8 cellular contexts compared by ENCODE assay signal in genomic region chr6:13428528-13429405, GRCh38. TPM values are rescaled to one million over a fixed set of nuclear protein-coding genes. Genes with fewer than 3 reads are reported as not detected.
DNase-seq lines count a peak whose midpoint lies in the region; ATAC-seq and TF ChIP-seq lines count a peak whose summit lies in the region.

No MANE protein-coding gene starts in this region.

- H3K27me3 Mint-ChIP-seq in activated T-helper 17 cell treated with anti-CD3 and anti-CD28 coated beads, Interleukin-2, amount 50 U/mL, for 72 hours, result no peaks in the 10 kb centered on the region
- no peaks in the 10 kb centered on the region for H3K27me3 Mint-ChIP-seq in stimulated activated naive B cell treated with anti-CD40 and anti-IgM and Interleukin-4, amounts not matched to agents 10 μg/mL and 1 μg/mL and 100 μg/mL, for 72 hours

- no peaks in the 10 kb centered on the region for H3K9me3 ChIP-seq in right atrium auricular region
- no peaks in the 10 kb centered on the region for H3K9me3 ChIP-seq in testis

- intact Hi-C loops in Right ventricle myocardium superior (cut with DNase I) (loop anchor here (10.0 kb wide), 1 partner anchor 56 kb away; the partner anchor contains the start of gene GFOD1), testis (cut with DNase I; ENCODE audit: low total_unique reads) (no loop called here)

- TF ChIP-seq CTCF in right atrium auricular region (IDR thresholded peaks at IDR 0.05) (peak in 1 of 2 donors; percentile 2), testis (IDR thresholded peaks at IDR 0.05) (no peak)

- H3K4me1 ChIP-seq in right atrium auricular region (peaks cover 0 to 95% of the 10 kb centered on the region in 2 donors), testis (no peaks in the 10 kb centered on the region)

- H3K27ac ChIP-seq in right atrium auricular region (peak overlapping the region; percentile 78 to 91), testis (no peak overlapping the region)

- peaks cover 41% of the 10 kb centered on the region for H3K4me1 Mint-ChIP-seq in activated T-helper 17 cell treated with anti-CD3 and anti-CD28 coated beads, Interleukin-2, amount 50 U/mL, for 72 hours
- peaks cover 59 to 87% of the 10 kb centered on the region in 2 donors for H3K4me1 Mint-ChIP-seq in stimulated activated naive B cell treated with anti-CD40 and anti-IgM and Interleukin-4, amounts not matched to agents 10 μg/mL and 1 μg/mL and 100 μg/mL, for 72 hours

- H3K4me3 Mint-ChIP-seq in activated T-helper 17 cell treated with anti-CD3 and anti-CD28 coated beads, Interleukin-2, amount 50 U/mL, for 72 hours, result peak overlapping the region; percentile 57
- H3K4me3 Mint-ChIP-seq in stimulated activated naive B cell treated with anti-CD40 and anti-IgM and Interleukin-4, amounts not matched to agents 10 μg/mL and 1 μg/mL and 100 μg/mL, for 72 hours, result peak overlapping the region; percentile 64 to 70

- 81 to 90% methylated on average over 14 of the region's 14 CpGs for WGBS in testis, 2 donors

- DNase-seq in right atrium auricular region (ENCODE audit: low spot score) (no peak), Right ventricle myocardium superior (no peak), testis (no peak), ecto neural progenitor cell (ENCODE audit: low spot score) (no peak)
- DNase-seq in stimulated activated naive B cell treated with anti-CD40 and anti-IgM and Interleukin-4, amounts not matched to agents 10 μg/mL and 1 μg/mL and 100 μg/mL, for 72 hours, result no peak
- no peak for DNase-seq in stimulated activated CD4-positive, alpha-beta T cell treated with anti-CD3 and anti-CD28 coated beads, Interleukin-4, amount 100 ng/mL, for 4 hours

- ATAC-seq in Right ventricle myocardium superior (ENCODE audit: poor library complexity) (no peak), HG02973 (IDR thresholded peaks at IDR 0.05; ENCODE audit: unreplicated experiment) (peak; percentile 15)
- ATAC-seq in activated T-helper 17 cell treated with anti-CD3 and anti-CD28 coated beads, Interleukin-2, amount 50 U/mL, for 72 hours (replicated peaks), result peak; percentile 13
- ATAC-seq in stimulated activated naive B cell treated with anti-CD40 and anti-IgM and Interleukin-4, amounts not matched to agents 10 μg/mL and 1 μg/mL and 100 μg/mL, for 72 hours (replicated peaks), result peak; percentile 44 to 57

- H3K27me3 ChIP-seq in right atrium auricular region (no peaks in the 10 kb centered on the region), testis (no peaks in the 10 kb centered on the region)

- no peak for TF ChIP-seq POLR2A in testis (IDR thresholded peaks at IDR 0.05)

- H3K27ac Mint-ChIP-seq in activated T-helper 17 cell treated with anti-CD3 and anti-CD28 coated beads, Interleukin-2, amount 50 U/mL, for 72 hours, result peak overlapping the region; percentile 59
- H3K27ac Mint-ChIP-seq in stimulated activated naive B cell treated with anti-CD40 and anti-IgM and Interleukin-4, amounts not matched to agents 10 μg/mL and 1 μg/mL and 100 μg/mL, for 72 hours, result peak overlapping the region; percentile 95

- no peak overlapping the region for H3K4me3 ChIP-seq in right atrium auricular region
- H3K4me3 ChIP-seq in testis, result no peak overlapping the region

- peaks cover 4% of the 10 kb centered on the region for H3K36me3 Mint-ChIP-seq in activated T-helper 17 cell treated with anti-CD3 and anti-CD28 coated beads, Interleukin-2, amount 50 U/mL, for 72 hours (ENCODE audit: low read depth)
- peaks cover 11 to 12% of the 10 kb centered on the region in 2 donors for H3K36me3 Mint-ChIP-seq in stimulated activated naive B cell treated with anti-CD40 and anti-IgM and Interleukin-4, amounts not matched to agents 10 μg/mL and 1 μg/mL and 100 μg/mL, for 72 hours

- H3K36me3 ChIP-seq in right atrium auricular region, result no peaks in the 10 kb centered on the region
- no peaks in the 10 kb centered on the region for H3K36me3 ChIP-seq in testis (ENCODE audit: low read depth, missing control alignments)

- peaks cover 1% of the 10 kb centered on the region for H3K9me3 Mint-ChIP-seq in activated T-helper 17 cell treated with anti-CD3 and anti-CD28 coated beads, Interleukin-2, amount 50 U/mL, for 72 hours
- H3K9me3 Mint-ChIP-seq in stimulated activated naive B cell treated with anti-CD40 and anti-IgM and Interleukin-4, amounts not matched to agents 10 μg/mL and 1 μg/mL and 100 μg/mL, for 72 hours, result peaks cover 0 to under 1% of the 10 kb centered on the region in 2 donors

RNA-seq across cellular contexts. Expression of gene GFOD1, which starts 58.6 kb away (rescaled TPM):
- total RNA-seq in right atrium auricular region, result 10 to 100 TPM; 66.2 to 96.3 TPM
- total RNA-seq in Right ventricle myocardium superior, result 46.2 TPM
- total RNA-seq in activated T-helper 17 cell treated with anti-CD3 and anti-CD28 coated beads, Interleukin-2, amount 50 U/mL, for 72 hours, result 1 to 10 TPM; 1.1 to 2.1 TPM
- 1 to 10 TPM; 5.0 to 5.4 TPM for total RNA-seq in testis
- 2.5 TPM for polyA plus RNA-seq in testis (ENCODE audit: insufficient read depth, low read depth, low replicate concordance)

Comparison
In these comparisons a context has a peak if more than half of its experiments do, and no peak if none do; other contexts are left out.
1. H3K27ac ChIP-seq: peak in right atrium auricular region (2 of 2); none in testis (0 of 2).